8 cellular contexts compared by ENCODE assay signal in the genomic region with DNA sequence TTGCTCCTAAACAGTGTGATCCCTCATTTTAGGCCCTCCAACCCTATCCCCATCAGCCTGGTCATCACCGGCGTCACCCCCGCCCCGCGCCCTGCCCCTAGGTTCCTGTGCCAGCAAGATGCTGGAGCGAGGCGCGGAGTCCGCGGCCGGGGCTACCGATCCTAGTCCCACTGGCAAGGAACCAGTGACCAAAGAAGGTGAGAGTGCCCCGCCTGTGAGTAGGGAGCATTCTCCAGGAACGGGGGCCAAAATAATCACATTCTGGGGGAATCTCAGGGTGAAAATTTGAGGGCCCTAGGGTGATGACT. TPM values are rescaled to one million over a fixed set of nuclear protein-coding genes. Genes with fewer than 3 reads are reported as not detected.
A peak's percentile ranks its signal among the peaks of the same experiment; 100 is the strongest.
DNase-seq lines count a peak whose midpoint lies in the region; ATAC-seq and TF ChIP-seq lines count a peak whose summit lies in the region.

No MANE protein-coding gene starts in this region.

- ATAC-seq in GM21447 (IDR thresholded peaks at IDR 0.05; ENCODE audit: unreplicated experiment) = no peak
- no peak for ATAC-seq in HG02852 (IDR thresholded peaks at IDR 0.05; ENCODE audit: unreplicated experiment)

- no peak for TF ChIP-seq CTCF in fibroblast of villous mesenchyme (IDR thresholded peaks at IDR 0.05; ENCODE audit: insufficient read depth, low read depth, low read length)
- TF ChIP-seq CTCF in sigmoid colon (IDR thresholded peaks at IDR 0.05) = no peak

- H3K9me3 Mint-ChIP-seq in activated CD4-positive, alpha-beta memory T cell treated with anti-CD3 and anti-CD28 coated beads, Interleukin-2, amount 10 ng/mL, durations not matched to agents 7 days and 5 days = peaks cover 6% of the 10 kb centered on the region

- WGBS in sigmoid colon, 2 donors = 31 to 38% methylated on average over 14 of the region's 14 CpGs

- H3K27ac ChIP-seq in sigmoid colon = peak overlapping the region; percentile 93 to 98 (median 96)

- H3K9ac ChIP-seq in ES-I3 (ENCODE audit: low read depth, low read length) = peak overlapping the region; percentile 69; the same call in 1 of the 2 replicates

- peaks cover 23% of the 10 kb centered on the region for H3K4me1 Mint-ChIP-seq in activated CD4-positive, alpha-beta memory T cell treated with anti-CD3 and anti-CD28 coated beads, Interleukin-2, amount 10 ng/mL, durations not matched to agents 7 days and 5 days

- TF ChIP-seq POLR2A in sigmoid colon (IDR thresholded peaks at IDR 0.05) = no peak

- CTCF ChIA-PET in activated CD4-positive, alpha-beta memory T cell treated with anti-CD3 and anti-CD28 coated beads, Interleukin-2, amount 10 ng/mL, durations not matched to agents 7 days and 5 days (lab: Charles Lee) = interaction anchor here (1.4 to 3.7 kb wide), 5 partner anchors 9 to 71 kb away, joined by 4 to 27 read pairs (median 19); no protein-coding TSS in a partner anchor

- no peak for DNase-seq in activated CD4-positive, alpha-beta memory T cell treated with anti-CD3 and anti-CD28 coated beads, Interleukin-2, amount 10 ng/mL, durations not matched to agents 7 days and 5 days
- DNase-seq in fibroblast of villous mesenchyme (ENCODE audit: low read depth) (no peak), sigmoid colon (no peak), SW 1271 (lab: John Stamatoyannopoulos, UW) (no peak), DMS114 treated with DMSO at 0.1 percent for 48 hours (lab: John Stamatoyannopoulos, UW; ENCODE audit: unreplicated experiment) (no peak)

- H3K36me3 ChIP-seq in ES-I3 (ENCODE audit: insufficient read depth, low read length) (peaks cover 6% of the 10 kb centered on the region), sigmoid colon (peaks cover 0 to 15% (median 13%) of the 10 kb centered on the region in 4 donors)

- peak overlapping the region; percentile 98 for H3K27ac Mint-ChIP-seq in activated CD4-positive, alpha-beta memory T cell treated with anti-CD3 and anti-CD28 coated beads, Interleukin-2, amount 10 ng/mL, durations not matched to agents 7 days and 5 days

- no peaks in the 10 kb centered on the region for H3K27me3 Mint-ChIP-seq in activated CD4-positive, alpha-beta memory T cell treated with anti-CD3 and anti-CD28 coated beads, Interleukin-2, amount 10 ng/mL, durations not matched to agents 7 days and 5 days

- peaks cover 4% of the 10 kb centered on the region for H3K9me3 ChIP-seq in ES-I3 (ENCODE audit: control insufficient read depth, insufficient read depth, low read length)
- H3K9me3 ChIP-seq in sigmoid colon = peaks cover 0 to 6% (median 0%) of the 10 kb centered on the region in 4 donors

- H3K4me3 ChIP-seq in fibroblast of villous mesenchyme (ENCODE audit: low read depth, low read length) = peak overlapping the region; percentile 51
- peak overlapping the region; percentile 37 to 66 (median 56) for H3K4me3 ChIP-seq in sigmoid colon

- peak overlapping the region; percentile 86 for H3K4me3 Mint-ChIP-seq in activated CD4-positive, alpha-beta memory T cell treated with anti-CD3 and anti-CD28 coated beads, Interleukin-2, amount 10 ng/mL, durations not matched to agents 7 days and 5 days

- POLR2A ChIA-PET in activated CD4-positive, alpha-beta memory T cell treated with anti-CD3 and anti-CD28 coated beads, Interleukin-2, amount 10 ng/mL, durations not matched to agents 7 days and 5 days (lab: Charles Lee) = interaction anchor here (0.6 to 3.0 kb wide), 8 partner anchors 9 to 134 kb away, joined by 3 to 27 read pairs (median 6); a partner anchor contains a TSS

- intact Hi-C loops in sigmoid colon (cut with DNase I) = loop anchor here (1.0 to 5.0 kb wide), 3 partner anchors 62 to 133 kb away; a partner anchor contains a TSS

- no peak for TF ChIP-seq EP300 in sigmoid colon (IDR thresholded peaks at IDR 0.05)

- H3K27me3 ChIP-seq in sigmoid colon = no peaks in the 10 kb centered on the region

- H3K36me3 Mint-ChIP-seq in activated CD4-positive, alpha-beta memory T cell treated with anti-CD3 and anti-CD28 coated beads, Interleukin-2, amount 10 ng/mL, durations not matched to agents 7 days and 5 days (ENCODE audit: low read depth) = peaks cover 25% of the 10 kb centered on the region

- H3K4me1 ChIP-seq in ES-I3 (ENCODE audit: insufficient read depth, low read length) (peaks cover 6% of the 10 kb centered on the region), sigmoid colon (peaks cover 0 to 34% (median 29%) of the 10 kb centered on the region in 4 donors)

RNA-seq across cellular contexts. Expression of a gene that starts 1.3 kb away (rescaled TPM):
- 1 to 10 TPM; 4.1 to 4.8 TPM for total RNA-seq in activated CD4-positive, alpha-beta memory T cell treated with anti-CD3 and anti-CD28 coated beads, Interleukin-2, amount 10 ng/mL, durations not matched to agents 7 days and 5 days
- total RNA-seq in fibroblast of villous mesenchyme = under 0.01 and 0.64 TPM in 2 replicates
- under 1 TPM in 1 of 4 donors, not detected in 3; 0.14 TPM for total RNA-seq in sigmoid colon
- polyA plus RNA-seq in sigmoid colon = 1 to 10 TPM; 4.0 to 4.2 (median 4.2) TPM

RNA-seq across cellular contexts. Expression of a gene that starts 7.3 kb away (rescaled TPM):
- total RNA-seq in activated CD4-positive, alpha-beta memory T cell treated with anti-CD3 and anti-CD28 coated beads, Interleukin-2, amount 10 ng/mL, durations not matched to agents 7 days and 5 days = 10 to 100 TPM; 90.7 to 91.1 TPM
- total RNA-seq in fibroblast of villous mesenchyme = 113 and 121 TPM in 2 replicates
- total RNA-seq in sigmoid colon = 10 to 100 TPM; 40.7 to 57.9 (median 52.1) TPM
- polyA plus RNA-seq in sigmoid colon = 100 to 1,000 TPM; 429 to 575 (median 512) TPM

RNA-seq across cellular contexts. Expression of a gene that starts 29.7 kb away (rescaled TPM):
- total RNA-seq in activated CD4-positive, alpha-beta memory T cell treated with anti-CD3 and anti-CD28 coated beads, Interleukin-2, amount 10 ng/mL, durations not matched to agents 7 days and 5 days = 10 to 100 TPM; 12.0 to 15.2 TPM
- total RNA-seq in fibroblast of villous mesenchyme (8.7 and 13.4 TPM in 2 replicates), sigmoid colon (10 to 100 TPM in 2 of 4 donors, 1 to 10 TPM in 2; 5.7 to 12.5 (median 10.1) TPM)
- 10 to 100 TPM in 1 of 3 donors, 1 to 10 TPM in 2; 6.5 to 16.0 (median 9.0) TPM for polyA plus RNA-seq in sigmoid colon

RNA-seq across cellular contexts. Expression of a gene that starts 41.1 kb away (rescaled TPM):
- total RNA-seq in activated CD4-positive, alpha-beta memory T cell treated with anti-CD3 and anti-CD28 coated beads, Interleukin-2, amount 10 ng/mL, durations not matched to agents 7 days and 5 days = 10 to 100 TPM; 42.5 to 46.1 TPM
- total RNA-seq in fibroblast of villous mesenchyme = 22.9 and 28.9 TPM in 2 replicates
- 10 to 100 TPM; 15.1 to 31.8 (median 24.0) TPM for total RNA-seq in sigmoid colon
- 10 to 100 TPM in 2 of 3 donors, 1 to 10 TPM in 1; 8.8 to 19.9 (median 10.2) TPM for polyA plus RNA-seq in sigmoid colon

RNA-seq across cellular contexts. Expression of a gene that starts 41.3 kb away (rescaled TPM):
- 1 to 10 TPM; 3.7 to 4.4 TPM for total RNA-seq in activated CD4-positive, alpha-beta memory T cell treated with anti-CD3 and anti-CD28 coated beads, Interleukin-2, amount 10 ng/mL, durations not matched to agents 7 days and 5 days
- total RNA-seq in fibroblast of villous mesenchyme (3.5 TPM in 2 replicates), sigmoid colon (10 to 100 TPM in 3 of 4 donors, 1 to 10 TPM in 1; 6.6 to 21.0 (median 13.3) TPM)
- 10 to 100 TPM in 1 of 3 donors, 1 to 10 TPM in 2; 1.4 to 10.8 (median 3.7) TPM for polyA plus RNA-seq in sigmoid colon
